1 cellular context compared by ENCODE assay signal in genomic region chr1:9061252-9061948, GRCh38.
TF ChIP-seq lines count a peak whose summit lies in the region.

No MANE protein-coding gene starts in this region.

TF ChIP-seq in GM12878, 131 proteins besides CTCF, POLR2A, EP300 and RAD21:
- TF ChIP-seq JUNB (IDR thresholded peaks at IDR 0.05) (no peak), RBBP5 (conservative IDR thresholded peaks at IDR 0.05) (no peak), HDAC2 (IDR thresholded peaks at IDR 0.05) (no peak), LARP7 (IDR thresholded peaks at IDR 0.05) (no peak), NR2F1 (conservative IDR thresholded peaks at IDR 0.05) (0 out of 2 replicates have a peak, but pooled peaks have one; percentile 36), ZNF384 (IDR thresholded peaks at IDR 0.05; ENCODE audit: borderline replicate concordance, low read depth, low read length) (peak; percentile 40; the same call in 1 of the 2 replicates)
